16 cellular contexts compared by ENCODE assay signal in genomic region chr1:17371896-17372295, GRCh38. TPM values are rescaled to one million over a fixed set of nuclear protein-coding genes. Genes with fewer than 3 reads are reported as not detected.
DNase-seq lines count a peak whose midpoint lies in the region; ATAC-seq and TF ChIP-seq lines count a peak whose summit lies in the region.
"Had no signal": no experiment of that assay in that cellular context is flagged by ENCODE, and none has a peak within 500 bp of the region (broad histone marks: within the 10 kb centered on the region; RNA-seq: fewer than 3 reads in every experiment).

Gene PADI6, plus strand, starts transcription at chr1:17372196. Its CDS starts 50 bp downstream, at chr1:17372246.

- DNase-seq in HCT116 (ENCODE audit: low read depth, low spot score) (no peak), RWPE2 (ENCODE audit: low spot score) (no peak), mesenchymal stem cell (no peak), A673 (ENCODE audit: low spot score) (no peak), SK-N-DZ (ENCODE audit: low spot score) (no peak)
- no peak for DNase-seq in effector CD4-positive, alpha-beta T cell
- DNase-seq: AML-193; Calu3; CD4-positive, alpha-beta memory T cell; DMS79 treated with DMSO at 0.1 percent for 48 hours; GF-D8; GOT3; H9 had no signal

- no peaks in the 10 kb centered on the region for H3K9me3 ChIP-seq in HCT116 (ENCODE audit: control insufficient read depth in 1 of 2, insufficient read depth in 1 of 2, low read depth in 1 of 2, low read length in 2 of 2)
- H3K9me3 ChIP-seq in RWPE2 (ENCODE audit: severe bottlenecking): no peaks in the 10 kb centered on the region
- H3K9me3 ChIP-seq in mesenchymal stem cell (ENCODE audit: control insufficient read depth, low read length): no peaks in the 10 kb centered on the region
- H3K9me3 ChIP-seq in A673 (ENCODE audit: low read depth, low read length, poor library complexity, severe bottlenecking): no peaks in the 10 kb centered on the region

- H3K14ac ChIP-seq in mesenchymal stem cell (ENCODE audit: low read length in 2 of 2): no peak within 1 kb of the TSS

- H2BK5ac ChIP-seq in mesenchymal stem cell (ENCODE audit: low read depth, low read length, poor library complexity, severe bottlenecking): no peak within 1 kb of the TSS

- no peak within 1 kb of the TSS for H4K91ac ChIP-seq in mesenchymal stem cell (ENCODE audit: low read length)

- intact Hi-C loops in HCT116 (cut with micrococcal nuclease) (loop anchor here (10.0 kb wide), 1 partner anchor 247 kb away; no protein-coding TSS in a partner anchor), A673 (cut with micrococcal nuclease; ENCODE audit: unreplicated experiment) (no loop called here)

- no peak within 1 kb of the TSS for H3K4me3 ChIP-seq in HCT116 (replicated peaks in 1 of 2; ENCODE audit: low read depth in 1 of 2, low read length in 2 of 2)
- no peak within 1 kb of the TSS for H3K4me3 ChIP-seq in RWPE2 (ENCODE audit: severe bottlenecking)
- H3K4me3 ChIP-seq in mesenchymal stem cell (ENCODE audit: insufficient read depth in 1 of 2, low read depth in 1 of 2, low read length in 2 of 2): no peak within 1 kb of the TSS
- H3K4me3 ChIP-seq in A673 (ENCODE audit: low read depth, low read length, poor library complexity, severe bottlenecking): no peak within 1 kb of the TSS

- no peak within 1 kb of the TSS for H2AK5ac ChIP-seq in mesenchymal stem cell (ENCODE audit: low read length, severe bottlenecking)

- POLR2A ChIA-PET in HCT116 (lab: Charles Lee) (no interaction called here), A673 (lab: Charles Lee; ENCODE audit: low non-redundant PET) (no interaction called here)

- no peak for TF ChIP-seq CTCF in HCT116 (IDR thresholded peaks at IDR 0.05 in 2 of 3, conservative IDR thresholded peaks at IDR 0.05 in 1 of 3; ENCODE audit: borderline replicate concordance in 1 of 3, insufficient read depth in 1 of 3, low read depth in 2 of 3, low read length in 2 of 3)
- no peak for TF ChIP-seq CTCF in RWPE2 (IDR thresholded peaks at IDR 0.05; ENCODE audit: poor library complexity, severe bottlenecking)
- TF ChIP-seq CTCF in A673 (conservative IDR thresholded peaks at IDR 0.05; ENCODE audit: low read depth, low read length): no peak

- BruUV-seq in HCT116 (replicated peaks; lab: Mats Ljungman, UMichigan) (no TSS peak), A673 (replicated peaks; lab: Mats Ljungman, UMichigan) (no TSS peak)

- H3K36me3 ChIP-seq in HCT116 (ENCODE audit: control insufficient read depth in 1 of 2, insufficient read depth in 2 of 2, low read length in 2 of 2) (no peaks in the 10 kb centered on the region), RWPE2 (ENCODE audit: low read depth) (no peaks in the 10 kb centered on the region), mesenchymal stem cell (ENCODE audit: control insufficient read depth in 1 of 2, insufficient read depth in 2 of 2, low read depth in 1 of 2, low read length in 2 of 2) (peaks cover 0 to 3% of the 10 kb centered on the region in 2 experiments), A673 (ENCODE audit: insufficient read depth, low read length, poor library complexity, severe bottlenecking) (no peaks in the 10 kb centered on the region)

- H2AFZ ChIP-seq in HCT116 (ENCODE audit: low read depth, low read length, poor library complexity, severe bottlenecking): peak within 1 kb of the TSS; percentile 57
- H2AFZ ChIP-seq in mesenchymal stem cell (ENCODE audit: low read depth, low read length): peak within 1 kb of the TSS; percentile 49

- H2BK120ac ChIP-seq in mesenchymal stem cell (ENCODE audit: low read depth, low read length): no peak within 1 kb of the TSS

- no peaks in the 10 kb centered on the region for H3K79me2 ChIP-seq in HCT116 (ENCODE audit: insufficient read depth, low read length)

- ATAC-seq in HCT116 (no peak), RWPE2 (ENCODE audit: low read depth) (no peak)

- H3K4me1 ChIP-seq in HCT116 (ENCODE audit: control insufficient read depth in 1 of 2, insufficient read depth in 2 of 2, low read length in 2 of 2): peaks cover 0 to 7% of the 10 kb centered on the region in 2 experiments; a peak in 1 of 4 replicates
- H3K4me1 ChIP-seq in RWPE2 (ENCODE audit: insufficient read depth, poor library complexity, severe bottlenecking): peaks cover 19% of the 10 kb centered on the region
- peaks cover 8% of the 10 kb centered on the region for H3K4me1 ChIP-seq in mesenchymal stem cell (ENCODE audit: control insufficient read depth, insufficient read depth, low read depth, low read length)
- no peaks in the 10 kb centered on the region for H3K4me1 ChIP-seq in A673 (ENCODE audit: insufficient read depth, low read length, poor library complexity, severe bottlenecking)

- CTCF ChIA-PET in HCT116 (lab: Charles Lee): interaction anchor here (0.9 to 1.1 kb wide), 2 partner anchors 8 to 35 kb away, joined by 3 read pairs; no protein-coding TSS in a partner anchor
- CTCF ChIA-PET in A673 (lab: Charles Lee): no interaction called here

- no peak for TF ChIP-seq POLR2A in HCT116 (IDR thresholded peaks at IDR 0.05; ENCODE audit: borderline replicate concordance, extremely low read depth, insufficient read depth, insufficient read length)

- H3K9ac ChIP-seq in HCT116 (ENCODE audit: low read length) (no peak within 1 kb of the TSS), mesenchymal stem cell (ENCODE audit: low read length) (no peak within 1 kb of the TSS)

- no peak within 1 kb of the TSS for H3K4me2 ChIP-seq in HCT116 (ENCODE audit: low read length)
- no peak within 1 kb of the TSS for H3K4me2 ChIP-seq in mesenchymal stem cell (ENCODE audit: low read length, poor library complexity, severe bottlenecking)

- H3K9me2 ChIP-seq in HCT116 (ENCODE audit: insufficient read depth): no peaks in the 10 kb centered on the region

- H3K27me3 ChIP-seq in HCT116 (ENCODE audit: insufficient read depth, low read length) (no peaks in the 10 kb centered on the region), RWPE2 (ENCODE audit: insufficient read depth, poor library complexity, severe bottlenecking) (no peaks in the 10 kb centered on the region), mesenchymal stem cell (ENCODE audit: control insufficient read depth in 1 of 2, insufficient read depth in 1 of 2, low read length in 2 of 2) (peaks cover 2 to 68% of the 10 kb centered on the region in 2 experiments), A673 (replicated peaks; ENCODE audit: insufficient read depth, low read depth, low read length, poor library complexity) (no peaks in the 10 kb centered on the region)

- no peak within 1 kb of the TSS for H3K18ac ChIP-seq in mesenchymal stem cell (ENCODE audit: low read depth in 1 of 2, low read length in 2 of 2)

- no peak within 1 kb of the TSS for H2BK12ac ChIP-seq in mesenchymal stem cell (ENCODE audit: low read length in 2 of 2)

- H3K23ac ChIP-seq in mesenchymal stem cell (ENCODE audit: low read length in 2 of 2): no peak within 1 kb of the TSS

- 76% methylated on average over 7 of the region's 7 CpGs for WGBS in mesenchymal stem cell

- H4K8ac ChIP-seq in mesenchymal stem cell (ENCODE audit: low read length): no peak within 1 kb of the TSS

- H3K27ac ChIP-seq in HCT116 (ENCODE audit: low read depth, low read length) (no peak within 1 kb of the TSS), RWPE2 (ENCODE audit: poor library complexity, severe bottlenecking) (peak within 1 kb of the TSS; percentile 81), mesenchymal stem cell (ENCODE audit: low read length, poor library complexity, severe bottlenecking) (no peak within 1 kb of the TSS), A673 (ENCODE audit: low read depth, low read length, poor library complexity, severe bottlenecking) (no peak within 1 kb of the TSS)
- H3K27ac ChIP-seq: C4-2B had no signal

- H3K79me1 ChIP-seq in mesenchymal stem cell (replicated peaks; ENCODE audit: low read length, poor library complexity, severe bottlenecking): no peaks in the 10 kb centered on the region

- H2BK15ac ChIP-seq in mesenchymal stem cell (ENCODE audit: low read depth, poor library complexity, severe bottlenecking): no peak within 1 kb of the TSS

- H3K4ac ChIP-seq in mesenchymal stem cell (ENCODE audit: low read depth in 1 of 2, low read length in 2 of 2): no peak within 1 kb of the TSS

- no peaks in the 10 kb centered on the region for H4K20me1 ChIP-seq in HCT116 (ENCODE audit: insufficient read depth)

- no peak for TF ChIP-seq RAD21 in HCT116 (IDR thresholded peaks at IDR 0.05; ENCODE audit: low read depth)

- RAD21 ChIA-PET in HCT116 (lab: Charles Lee; ENCODE audit: low non-redundant PET in 1 of 2, low total read pairs in 2 of 2, uncharacterized antibody in 2 of 2, unreplicated experiment in 2 of 2): no interaction called here

TF ChIP-seq in HCT116, 20 proteins besides CTCF, POLR2A, EP300 and RAD21 (continues in another document):
- TF ChIP-seq EGR1 (IDR thresholded peaks at IDR 0.05; ENCODE audit: low read depth) (no peak), CEBPB (IDR thresholded peaks at IDR 0.05; ENCODE audit: low read depth) (no peak), POLR2AphosphoS5 (IDR thresholded peaks at IDR 0.05; ENCODE audit: low read depth, low read length) (no peak), ZBTB33 (IDR thresholded peaks at IDR 0.05; ENCODE audit: extremely low read depth, insufficient replicate concordance, low read length) (no peak), SRF (IDR thresholded peaks at IDR 0.05; ENCODE audit: low read depth) (no peak), TCF7L2 (IDR thresholded peaks at IDR 0.05; ENCODE audit: borderline replicate concordance, extremely low read depth, insufficient read depth, insufficient read length) (no peak), EZH2phosphoT487 (IDR thresholded peaks at IDR 0.05; ENCODE audit: borderline replicate concordance) (no peak), ZNF274 (IDR thresholded peaks at IDR 0.05; ENCODE audit: low read depth, low read length) (no peak), EZH2 (IDR thresholded peaks at IDR 0.05) (no peak)

RNA-seq across cellular contexts. Expression of gene PADI6, which starts in this region (rescaled TPM):
- total RNA-seq in HCT116 (2021; ENCODE audit: unreplicated experiment) (not detected), A673 (2021) (not detected in 2 replicates)
- not detected in 2 replicates for polyA plus RNA-seq in HCT116 (2012)
- polyA plus RNA-seq in mesenchymal stem cell (2013, experiment 1 of 2): not detected
- polyA plus RNA-seq in mesenchymal stem cell (2013, experiment 2 of 2): not detected
- polyA plus RNA-seq in SK-N-DZ (2014; cell fraction: cytosol; rRNA removed): not detected in 2 replicates
- polyA plus RNA-seq in SK-N-DZ (2014; cell fraction: nucleus; rRNA removed): not detected in 2 replicates
- total RNA-seq: Calu3; CD4-positive, alpha-beta memory T cell; H9; HT-29 had no signal
- polyA plus RNA-seq: BJ had no signal
